18 cellular contexts compared by ENCODE assay signal in genomic region chr1:203080456-203080855, GRCh38. TPM values are rescaled to one million over a fixed set of nuclear protein-coding genes. Genes with fewer than 3 reads are reported as not detected.
DNase-seq lines count a peak whose midpoint lies in the region; ATAC-seq and TF ChIP-seq lines count a peak whose summit lies in the region.
"Had no signal": no experiment of that assay in that cellular context is flagged by ENCODE, and none has a peak within 500 bp of the region (broad histone marks: within the 10 kb centered on the region; RNA-seq: fewer than 3 reads in every experiment).

No MANE protein-coding gene starts in this region.

- intact Hi-C loops in sciatic nerve (cut with DNase I): no loop called here

- TF ChIP-seq CTCF in coronary artery (IDR thresholded peaks at IDR 0.05): no peak

- peak; percentile 12 for DNase-seq in coronary artery (ENCODE audit: low spot score)
- DNase-seq in mesenteric fat pad (ENCODE audit: low spot score): peak; percentile 76
- peak; percentile 10 for DNase-seq in sciatic nerve (ENCODE audit: low spot score)
- no peak for DNase-seq in NCI-H2107 (lab: John Stamatoyannopoulos, UW)
- DNase-seq in NCI-H1436 (lab: John Stamatoyannopoulos, UW): no peak
- no peak for DNase-seq in NCI-H748 (lab: John Stamatoyannopoulos, UW; ENCODE audit: unreplicated experiment)
- DNase-seq: ACHN; BE2C; C1 segment of cervical spinal cord; CD4-positive, CD25-positive, alpha-beta regulatory T cell; CD8-positive, alpha-beta memory T cell; COR-L47; DMS 273 treated with DMSO at 0.1 percent for 48 hours; DMS53; GM23248 had no signal

- H3K4me3 ChIP-seq in coronary artery: no peak overlapping the region
- H3K4me3 ChIP-seq: GM23248, HAP-1 had no signal

- no peak overlapping the region for H3K27ac ChIP-seq in coronary artery
- H3K27ac ChIP-seq: GM23248 had no signal

- ATAC-seq in sciatic nerve: no peak
- ATAC-seq: HepG2 had no signal

RNA-seq across cellular contexts. Expression of gene MYOG, which starts 5.4 kb away (rescaled TPM):
- not detected for total RNA-seq in mesenteric fat pad
- total RNA-seq in sciatic nerve: not detected
- total RNA-seq: CD4-positive, CD25-positive, alpha-beta regulatory T cell; CD8-positive, alpha-beta memory T cell; GM23248; H4; HepG2 had no signal

RNA-seq across cellular contexts. Expression of gene ADORA1, which starts 47.1 kb away (rescaled TPM):
- total RNA-seq in mesenteric fat pad (2.7 TPM), sciatic nerve (1.8 TPM)
- total RNA-seq: CD4-positive, CD25-positive, alpha-beta regulatory T cell; CD8-positive, alpha-beta memory T cell had no signal

RNA-seq across cellular contexts. Expression of gene PPFIA4, which starts 54.2 kb away (rescaled TPM):
- total RNA-seq in mesenteric fat pad: 0.55 TPM
- total RNA-seq in sciatic nerve: 3.1 TPM
- total RNA-seq: HepG2 had no signal

Comparison
In these comparisons a context has a peak if more than half of its experiments do, and no peak if none do; other contexts are left out.
1. DNase-seq: peak in coronary artery (single experiment), mesenteric fat pad (single experiment) and sciatic nerve (single experiment); none in NCI-H2107 (single experiment), NCI-H1436 (single experiment) and NCI-H748 (single experiment).